Comparison of ENCODE assay signal across 8 cellular contexts in genomic region chr7:1532456-1533254, GRCh38. TPM values are rescaled to one million over a fixed set of nuclear protein-coding genes. Genes with fewer than 3 reads are reported as not detected.
A peak's percentile ranks its signal among the peaks of the same experiment; 100 is the strongest.
DNase-seq lines count a peak whose midpoint lies in the region; ATAC-seq and TF ChIP-seq lines count a peak whose summit lies in the region.

No MANE protein-coding gene starts in this region.

- H3K27ac ChIP-seq in DOHH2 (ENCODE audit: low read depth, low read length) (peak overlapping the region; percentile 38), stomach (peak overlapping the region; percentile 96 to 100 (median 98))
- peak overlapping the region; percentile 90 for H3K27ac ChIP-seq in naive thymus-derived CD4-positive, alpha-beta T cell (ENCODE audit: low read depth, low read length)

- peaks cover 17% of the 10 kb centered on the region for H4K20me1 ChIP-seq in DOHH2 (ENCODE audit: control insufficient read depth, insufficient read depth, low read depth, low read length)

- H3K36me3 ChIP-seq in DOHH2 (ENCODE audit: control insufficient read depth, low read length): peaks cover 61% of the 10 kb centered on the region
- H3K36me3 ChIP-seq in naive thymus-derived CD4-positive, alpha-beta T cell (ENCODE audit: control insufficient read depth in 2 of 3, insufficient read depth in 3 of 3, low read length in 3 of 3): peaks cover 0 to 25% (median 0%) of the 10 kb centered on the region in 3 experiments
- H3K36me3 ChIP-seq in stomach: peaks cover 6 to 16% (median 13%) of the 10 kb centered on the region in 4 donors

- H3K79me2 ChIP-seq in DOHH2 (ENCODE audit: control insufficient read depth, low read length): peaks cover 74% of the 10 kb centered on the region

- peaks cover 9% of the 10 kb centered on the region; the same call in 1 of the 2 replicates for H3F3A ChIP-seq in DOHH2 (ENCODE audit: control insufficient read depth, insufficient read depth)

- peak overlapping the region; percentile 92 to 99 (median 97) for H3K27ac Mint-ChIP-seq in naive thymus-derived CD4-positive, alpha-beta T cell

- H3K27me3 ChIP-seq in DOHH2 (ENCODE audit: control insufficient read depth, low read length) (no peaks in the 10 kb centered on the region), stomach (no peaks in the 10 kb centered on the region)
- no peaks in the 10 kb centered on the region for H3K27me3 ChIP-seq in naive thymus-derived CD4-positive, alpha-beta T cell (ENCODE audit: control insufficient read depth in 2 of 2, insufficient read depth in 2 of 2, low read length in 2 of 2)

- peaks cover 0 to 3% (median 0%) of the 10 kb centered on the region in 5 donors for H3K27me3 Mint-ChIP-seq in naive thymus-derived CD4-positive, alpha-beta T cell

- intact Hi-C loops in naive thymus-derived CD4-positive, alpha-beta T cell (cut with micrococcal nuclease): loop anchor here (1.0 to 10.0 kb wide), 11 partner anchors 16 to 1099 kb away; partner anchors contain the start of genes INTS1 (in 2 of the 2), BRAT1 (in 1 of the 2), GPR146 (in 1 of the 2) and IQCE (in 1 of the 2)
- intact Hi-C loops in stomach (cut with DNase I; ENCODE audit: low total_unique reads): no loop called here

- peak; percentile 52 for ATAC-seq in naive thymus-derived CD4-positive, alpha-beta T cell
- no peak for ATAC-seq in HG02840 (IDR thresholded peaks at IDR 0.05; ENCODE audit: low FRiP score, unreplicated experiment)

- H3K4me1 Mint-ChIP-seq in naive thymus-derived CD4-positive, alpha-beta T cell: peaks cover 15 to 36% (median 21%) of the 10 kb centered on the region in 7 donors

- peaks cover 0 to 4% (median 0%) of the 10 kb centered on the region in 5 donors for H3K36me3 Mint-ChIP-seq in naive thymus-derived CD4-positive, alpha-beta T cell

- H3K9me3 ChIP-seq in DOHH2 (ENCODE audit: control insufficient read depth, insufficient read depth, low read length) (no peaks in the 10 kb centered on the region), stomach (no peaks in the 10 kb centered on the region)
- no peaks in the 10 kb centered on the region for H3K9me3 ChIP-seq in naive thymus-derived CD4-positive, alpha-beta T cell (ENCODE audit: control insufficient read depth in 2 of 3, low read length in 3 of 3)

- H3K4me1 ChIP-seq in DOHH2 (ENCODE audit: control insufficient read depth, low read length) (peaks cover 34% of the 10 kb centered on the region), stomach (peaks cover 52 to 69% (median 57%) of the 10 kb centered on the region in 4 donors)
- peaks cover 7 to 10% of the 10 kb centered on the region in 2 donors for H3K4me1 ChIP-seq in naive thymus-derived CD4-positive, alpha-beta T cell (ENCODE audit: control insufficient read depth in 2 of 2, insufficient read depth in 2 of 2, low read length in 2 of 2)

- peaks cover 0 to 4% (median 0%) of the 10 kb centered on the region in 11 donors for H3K9me3 Mint-ChIP-seq in naive thymus-derived CD4-positive, alpha-beta T cell

- H3K4me2 ChIP-seq in DOHH2 (ENCODE audit: low read length): peak overlapping the region; percentile 92

- TF ChIP-seq CTCF in DOHH2 (IDR thresholded peaks at IDR 0.05; ENCODE audit: low read depth, low read length, poor library complexity, severe bottlenecking): no peak
- no peak for TF ChIP-seq CTCF in epithelial cell of proximal tubule (conservative IDR thresholded peaks at IDR 0.05; ENCODE audit: low read depth, low read length)
- TF ChIP-seq CTCF in stomach (IDR thresholded peaks at IDR 0.05): no peak

- H3K4me3 ChIP-seq in DOHH2 (ENCODE audit: low read length): peak overlapping the region; percentile 87
- H3K4me3 ChIP-seq in epithelial cell of proximal tubule (ENCODE audit: low read depth, low read length): peak overlapping the region; percentile 70
- peak overlapping the region; percentile 74 for H3K4me3 ChIP-seq in naive thymus-derived CD4-positive, alpha-beta T cell (ENCODE audit: low read length)
- peak overlapping the region; percentile 69 to 81 (median 70) for H3K4me3 ChIP-seq in stomach

- TF ChIP-seq EP300 in stomach (IDR thresholded peaks at IDR 0.05): peak; percentile 24

- POLR2A ChIA-PET in naive thymus-derived CD4-positive, alpha-beta T cell (lab: Charles Lee): interaction anchor here (0.7 to 2.1 kb wide), 8 partner anchors 19 to 821 kb away, joined by 4 to 12 read pairs (median 5); partner anchors contain the start of genes INTS1 and PSMG3

- DNase-seq in NCI-H2196 treated with DMSO at 0.1 percent for 48 hours (lab: John Stamatoyannopoulos, UW; ENCODE audit: unreplicated experiment): peak; percentile 56
- DNase-seq in activated T-cell treated with anti-CD3 and anti-CD28 coated beads for 1 hour (ENCODE audit: low read depth): peak; percentile 46
- DNase-seq in epithelial cell of proximal tubule (ENCODE audit: low read depth): no peak
- peak in 8 of 9 donors; percentile 57 to 70 (median 62) for DNase-seq in naive thymus-derived CD4-positive, alpha-beta T cell
- peak; percentile 88 for DNase-seq in stomach
- DNase-seq in DMS79 treated with DMSO at 0.1 percent for 48 hours (lab: John Stamatoyannopoulos, UW): no peak

- CTCF ChIA-PET in naive thymus-derived CD4-positive, alpha-beta T cell (lab: Charles Lee): interaction anchor here (1.6 kb wide), 1 partner anchor 26 kb away, joined by 12 read pairs; no protein-coding TSS in a partner anchor

- no peaks in the 10 kb centered on the region for H3K9me2 ChIP-seq in DOHH2 (replicated peaks; ENCODE audit: control insufficient read depth, low read length)

- peak in 2 of 4 donors; percentile 38 to 63 for TF ChIP-seq POLR2A in stomach (IDR thresholded peaks at IDR 0.05)

- peak overlapping the region; percentile 87 to 94 (median 92) for H3K4me3 Mint-ChIP-seq in naive thymus-derived CD4-positive, alpha-beta T cell

- 2 to 3% (median 2%) methylated on average over 31 to 36 of the region's 36 CpGs for WGBS in stomach, 5 donors

RNA-seq across cellular contexts. Expression of gene MAFK, which starts 2.2 kb away (rescaled TPM):
- total RNA-seq in epithelial cell of proximal tubule (14.4 and 19.3 TPM in 2 replicates), stomach (10 to 100 TPM; 17.4 to 56.0 (median 35.4) TPM)
- 10 to 100 TPM; 28.5 to 90.1 (median 54.2) TPM for total RNA-seq in naive thymus-derived CD4-positive, alpha-beta T cell
- polyA plus RNA-seq in naive thymus-derived CD4-positive, alpha-beta T cell: under 1 TPM; 0.38 to 0.46 TPM
- polyA plus RNA-seq in stomach: 10 to 100 TPM; 15.1 to 44.7 (median 29.5) TPM

RNA-seq across cellular contexts. Expression of gene TMEM184A, which starts 23.4 kb away (rescaled TPM):
- 2.2 and 3.6 TPM in 2 replicates for total RNA-seq in epithelial cell of proximal tubule
- under 1 TPM in 1 of 5 experiments, not detected in 4; 0.05 TPM for total RNA-seq in naive thymus-derived CD4-positive, alpha-beta T cell
- polyA plus RNA-seq in naive thymus-derived CD4-positive, alpha-beta T cell: under 1 TPM in 1 of 2 donors, not detected in 1; 0.06 TPM
- 10 to 100 TPM; 10.6 to 99.4 (median 22.3) TPM for total RNA-seq in stomach
- polyA plus RNA-seq in stomach: 10 to 100 TPM in 1 of 3 donors, 1 to 10 TPM in 2; 3.8 to 36.8 (median 9.1) TPM

RNA-seq across cellular contexts. Expression of gene INTS1, which starts 28.5 kb away (rescaled TPM):
- 88.2 and 90.1 TPM in 2 replicates for total RNA-seq in epithelial cell of proximal tubule
- 100 to 1,000 TPM in 4 of 5 experiments, 10 to 100 TPM in 1; 82.0 to 157 (median 111) TPM for total RNA-seq in naive thymus-derived CD4-positive, alpha-beta T cell
- 10 to 100 TPM; 15.1 to 41.6 TPM for polyA plus RNA-seq in naive thymus-derived CD4-positive, alpha-beta T cell
- 100 to 1,000 TPM in 1 of 5 donors, 10 to 100 TPM in 4; 24.4 to 724 (median 81.7) TPM for total RNA-seq in stomach
- polyA plus RNA-seq in stomach: 10 to 100 TPM; 34.2 to 65.4 (median 46.9) TPM

RNA-seq across cellular contexts. Expression of gene PSMG3, which starts 37.2 kb away (rescaled TPM):
- 55.4 and 84.0 TPM in 2 replicates for total RNA-seq in epithelial cell of proximal tubule
- 10 to 100 TPM; 12.1 to 31.8 (median 23.2) TPM for total RNA-seq in naive thymus-derived CD4-positive, alpha-beta T cell
- polyA plus RNA-seq in naive thymus-derived CD4-positive, alpha-beta T cell: 10 to 100 TPM; 57.2 to 57.9 TPM
- 10 to 100 TPM in 3 of 5 donors, 1 to 10 TPM in 1, not detected in 1; 4.9 to 33.3 (median 16.3) TPM for total RNA-seq in stomach
- 10 to 100 TPM; 66.9 to 71.5 (median 67.7) TPM for polyA plus RNA-seq in stomach

Comparison
In these comparisons a context has a peak if more than half of its experiments do, and no peak if none do; other contexts are left out.
1. H3K27ac ChIP-seq: peak in every context shown above with its lines; median percentile 98 in stomach; 90 in naive thymus-derived CD4-positive, alpha-beta T cell; 38 in DOHH2.
2. DNase-seq: peak in NCI-H2196 treated with DMSO at 0.1 percent for 48 hours (single experiment), activated T-cell treated with anti-CD3 and anti-CD28 coated beads for 1 hour (single experiment), naive thymus-derived CD4-positive, alpha-beta T cell (8 of 9) and stomach (single experiment); none in epithelial cell of proximal tubule (single experiment) and DMS79 treated with DMSO at 0.1 percent for 48 hours (single experiment).
3. Peak in every context shown above with its lines, with median percentiles within 50 percentile points of each other: H3K4me3 ChIP-seq.